ENCODE assay signal across 29 cellular contexts in genomic region chr3:1774597-1774996, GRCh38.
"Had no signal": no experiment of that assay in that cellular context is flagged by ENCODE, and none has a peak within 500 bp of the region (broad histone marks: within the 10 kb centered on the region; RNA-seq: fewer than 3 reads in every experiment).

No MANE protein-coding gene starts in this region.

- H3K9me3 ChIP-seq: gastrocnemius medialis had no signal

- H2AFZ ChIP-seq: hepatocyte had no signal

- H3K27me3 ChIP-seq: brain microvascular endothelial cell, dorsolateral prefrontal cortex, gastrocnemius medialis, heart right ventricle, hepatocyte had no signal

- H3K4me3 ChIP-seq: coronary artery, dorsolateral prefrontal cortex, gastrocnemius medialis, heart right ventricle, hepatocyte had no signal

- DNase-seq: activated CD4-positive, alpha-beta memory T cell treated with anti-CD3 and anti-CD28 coated beads for 36 hours; activated CD4-positive, alpha-beta T cell treated with anti-CD3 and anti-CD28 coated beads for 36 hours; activated CD4-positive, alpha-beta T cell treated with anti-CD3 and anti-CD28 coated beads, Interleukin-2, amount 10 ng/mL, durations not matched to agents 24 days and 14 days; activated CD4-positive, CD25-positive, alpha-beta regulatory T cell; activated CD4-positive, CD25-positive, alpha-beta regulatory T cell treated with anti-CD3 and anti-CD28 coated beads, Interleukin-2, amount 50 U/mL, for 72 hours; activated CD8-positive, alpha-beta memory T cell treated with anti-CD3 and anti-CD28 coated beads, Interleukin-2, amount 50 U/mL, for 48 hours; activated gamma-delta T cell; activated naive CD4-positive, alpha-beta T cell; activated naive CD4-positive, alpha-beta T cell treated with anti-CD3 and anti-CD28 coated beads, Interleukin-2, amount 10 ng/mL, durations not matched to agents 7 days and 5 days; activated naive CD8-positive, alpha-beta T cell treated with anti-CD3 and anti-CD28 coated beads, Interleukin-2, amount 10 ng/mL, durations not matched to agents 7 days and 5 days; activated T-cell treated with anti-CD3 and anti-CD28 coated beads for 4 hours; activated T-cell treated with anti-CD3 and anti-CD28 coated beads, Interleukin-2, amount 50 U/mL, for 24 hours; activated T-cell treated with anti-CD3 and anti-CD28 coated beads, Interleukin-2, amount 50 U/mL, for 72 hours; brain microvascular endothelial cell; central memory CD4-positive, alpha-beta T cell; cerebellar nuclear complex; dorsolateral prefrontal cortex; effector memory CD4-positive, alpha-beta T cell; endodermal cell; foreskin fibroblast; gastrocnemius medialis; heart right ventricle; T-helper 2 cell had no signal

- ATAC-seq: activated CD4-positive, alpha-beta T cell treated with anti-CD3 and anti-CD28 coated beads for 36 hours; activated naive CD4-positive, alpha-beta T cell treated with anti-CD3 and anti-CD28 coated beads, Interleukin-2, amount 50 U/mL, for 72 hours; activated T-cell treated with anti-CD3 and anti-CD28 coated beads, Interleukin-2, amount 50 U/mL, for 72 hours; esophagus mucosa; gastrocnemius medialis; heart right ventricle had no signal

- H3K79me2 ChIP-seq: hepatocyte had no signal

- H3K36me3 ChIP-seq: brain microvascular endothelial cell, gastrocnemius medialis, heart right ventricle had no signal

- FAIRE-seq: astrocyte had no signal

- H3K36me3 Mint-ChIP-seq: activated CD4-positive, alpha-beta memory T cell treated with anti-CD3 and anti-CD28 coated beads for 36 hours; activated naive CD4-positive, alpha-beta T cell treated with anti-CD3 and anti-CD28 coated beads, Interleukin-2, amount 10 ng/mL, durations not matched to agents 7 days and 5 days; activated naive CD4-positive, alpha-beta T cell treated with anti-CD3 and anti-CD28 coated beads, Interleukin-2, amount 50 U/mL, for 72 hours; activated naive CD8-positive, alpha-beta T cell treated with anti-CD3 and anti-CD28 coated beads, Interleukin-2, amount 10 ng/mL, durations not matched to agents 7 days and 5 days had no signal

- H3K4me2 ChIP-seq: hepatocyte had no signal

- H3K4me1 Mint-ChIP-seq: activated CD4-positive, alpha-beta T cell treated with anti-CD3 and anti-CD28 coated beads for 36 hours; activated CD4-positive, alpha-beta T cell treated with anti-CD3 and anti-CD28 coated beads, Interleukin-2, amount 10 ng/mL, durations not matched to agents 24 days and 14 days; activated naive CD4-positive, alpha-beta T cell treated with anti-CD3 and anti-CD28 coated beads, Interleukin-2, amount 10 ng/mL, durations not matched to agents 7 days and 5 days; activated naive CD8-positive, alpha-beta T cell treated with anti-CD3 and anti-CD28 coated beads, Interleukin-2, amount 10 ng/mL, durations not matched to agents 7 days and 5 days; endodermal cell had no signal

- H3K27ac ChIP-seq: brain microvascular endothelial cell, coronary artery, dorsolateral prefrontal cortex, gastrocnemius medialis, heart right ventricle, hepatocyte had no signal

- H3K27ac Mint-ChIP-seq: activated CD4-positive, alpha-beta memory T cell treated with anti-CD3 and anti-CD28 coated beads for 36 hours; activated CD4-positive, alpha-beta T cell treated with anti-CD3 and anti-CD28 coated beads for 36 hours; activated CD4-positive, alpha-beta T cell treated with anti-CD3 and anti-CD28 coated beads, Interleukin-2, amount 10 ng/mL, durations not matched to agents 24 days and 14 days; activated naive CD4-positive, alpha-beta T cell treated with anti-CD3 and anti-CD28 coated beads, Interleukin-2, amount 10 ng/mL, durations not matched to agents 7 days and 5 days; activated naive CD4-positive, alpha-beta T cell treated with anti-CD3 and anti-CD28 coated beads, Interleukin-2, amount 50 U/mL, for 72 hours; activated naive CD8-positive, alpha-beta T cell treated with anti-CD3 and anti-CD28 coated beads, Interleukin-2, amount 10 ng/mL, durations not matched to agents 7 days and 5 days; activated T-cell treated with anti-CD3 and anti-CD28 coated beads, Interleukin-2, amount 50 U/mL, for 24 hours; activated T-cell treated with anti-CD3 and anti-CD28 coated beads, Interleukin-2, amount 50 U/mL, for 72 hours; dendritic cell treated with granulocyte-macrophage colony-stimulating factor and Interleukin-4, amounts not matched to agents 40 ng/mL and 50 ng/mL, for 4 days; endodermal cell had no signal

- H3K9me3 Mint-ChIP-seq: endodermal cell had no signal

- H3K27me3 Mint-ChIP-seq: activated CD4-positive, alpha-beta memory T cell treated with anti-CD3 and anti-CD28 coated beads for 36 hours; activated CD4-positive, alpha-beta T cell treated with anti-CD3 and anti-CD28 coated beads for 36 hours; activated CD4-positive, alpha-beta T cell treated with anti-CD3 and anti-CD28 coated beads, Interleukin-2, amount 10 ng/mL, durations not matched to agents 24 days and 14 days; activated naive CD4-positive, alpha-beta T cell treated with anti-CD3 and anti-CD28 coated beads, Interleukin-2, amount 10 ng/mL, durations not matched to agents 7 days and 5 days; activated naive CD8-positive, alpha-beta T cell treated with anti-CD3 and anti-CD28 coated beads, Interleukin-2, amount 10 ng/mL, durations not matched to agents 7 days and 5 days; activated T-cell treated with anti-CD3 and anti-CD28 coated beads, Interleukin-2, amount 50 U/mL, for 24 hours; dendritic cell treated with granulocyte-macrophage colony-stimulating factor and Interleukin-4, amounts not matched to agents 40 ng/mL and 50 ng/mL, for 4 days had no signal

- H3K4me3 Mint-ChIP-seq: activated CD4-positive, alpha-beta memory T cell treated with anti-CD3 and anti-CD28 coated beads for 36 hours; activated CD4-positive, alpha-beta T cell treated with anti-CD3 and anti-CD28 coated beads for 36 hours; activated CD4-positive, alpha-beta T cell treated with anti-CD3 and anti-CD28 coated beads, Interleukin-2, amount 10 ng/mL, durations not matched to agents 24 days and 14 days; activated naive CD4-positive, alpha-beta T cell treated with anti-CD3 and anti-CD28 coated beads, Interleukin-2, amount 10 ng/mL, durations not matched to agents 7 days and 5 days; activated naive CD8-positive, alpha-beta T cell treated with anti-CD3 and anti-CD28 coated beads, Interleukin-2, amount 10 ng/mL, durations not matched to agents 7 days and 5 days; activated T-cell treated with anti-CD3 and anti-CD28 coated beads, Interleukin-2, amount 50 U/mL, for 24 hours; activated T-cell treated with anti-CD3 and anti-CD28 coated beads, Interleukin-2, amount 50 U/mL, for 72 hours; dendritic cell treated with granulocyte-macrophage colony-stimulating factor and Interleukin-4, amounts not matched to agents 40 ng/mL and 50 ng/mL, for 4 days; endodermal cell had no signal

- H3K4me1 ChIP-seq: gastrocnemius medialis, heart right ventricle had no signal
